In genomic region chr9:123102380-123103113, GRCh38 we compare ENCODE assay signal across 10 cellular contexts.
DNase-seq lines count a peak whose midpoint lies in the region; ATAC-seq, FAIRE-seq and TF ChIP-seq lines count a peak whose summit lies in the region.
"Had no signal": no experiment of that assay in that cellular context is flagged by ENCODE, and none has a peak within 500 bp of the region (broad histone marks: within the 10 kb centered on the region; RNA-seq: fewer than 3 reads in every experiment).

No MANE protein-coding gene starts in this region.

- no peak for FAIRE-seq in frontal cortex (lab: Jason Lieb, UNC)

- peaks cover 0 to 2% (median 0%) of the 10 kb centered on the region in 4 donors for H3K4me1 Mint-ChIP-seq in CD4-positive, alpha-beta memory T cell
- no peaks in the 10 kb centered on the region for H3K4me1 Mint-ChIP-seq in activated CD8-positive, alpha-beta memory T cell treated with anti-CD3 and anti-CD28 coated beads, Interleukin-2, amount 10 ng/mL, durations not matched to agents 7 days and 5 days

- no peak overlapping the region for H3K27ac ChIP-seq in CD4-positive, alpha-beta memory T cell (ENCODE audit: low read depth, low read length)
- H3K27ac ChIP-seq in lower lobe of right lung (no peak overlapping the region), adrenal gland (no peak overlapping the region)
- H3K27ac ChIP-seq: parathyroid adenoma had no signal

- CTCF ChIA-PET in CD4-positive, alpha-beta memory T cell (lab: Charles Lee; ENCODE audit: partially characterized antibody) = interaction anchor here (1.1 to 4.2 kb wide), 4 partner anchors 9 to 252 kb away, joined by 3 to 41 read pairs (median 5); no protein-coding TSS in a partner anchor
- CTCF ChIA-PET in activated CD8-positive, alpha-beta memory T cell treated with anti-CD3 and anti-CD28 coated beads, Interleukin-2, amount 10 ng/mL, durations not matched to agents 7 days and 5 days (lab: Charles Lee) = interaction anchor here (1.2 to 3.5 kb wide), 6 partner anchors 10 to 252 kb away, joined by 3 to 20 read pairs (median 5); no protein-coding TSS in a partner anchor

- H3K9me3 Mint-ChIP-seq in CD4-positive, alpha-beta memory T cell = peaks cover 0 to 2% (median 0%) of the 10 kb centered on the region in 8 donors
- no peaks in the 10 kb centered on the region for H3K9me3 Mint-ChIP-seq in activated CD8-positive, alpha-beta memory T cell treated with anti-CD3 and anti-CD28 coated beads, Interleukin-2, amount 10 ng/mL, durations not matched to agents 7 days and 5 days (ENCODE audit: low read depth)

- peak; percentile 27 to 48 for ATAC-seq in lower lobe of right lung
- ATAC-seq in activated CD8-positive, alpha-beta memory T cell treated with anti-CD3 and anti-CD28 coated beads, Interleukin-2, amount 10 ng/mL, durations not matched to agents 7 days and 5 days = no peak

- intact Hi-C loops in CD4-positive, alpha-beta memory T cell (cut with micrococcal nuclease) = loop anchor here (2.0 kb wide), 1 partner anchor 248 kb away; no protein-coding TSS in a partner anchor
- intact Hi-C loops in lower lobe of right lung (cut with DNase I) (no loop called here), adrenal gland (cut with DNase I) (no loop called here)

- H3K36me3 ChIP-seq in CD4-positive, alpha-beta memory T cell (ENCODE audit: insufficient read depth, low read length) = peaks cover 46% of the 10 kb centered on the region
- H3K36me3 ChIP-seq in lower lobe of right lung (peaks cover 95% of the 10 kb centered on the region), adrenal gland (replicated peaks in 1 of 2) (peaks cover 0 to 59% of the 10 kb centered on the region in 2 donors)

- DNase-seq in CD4-positive, alpha-beta memory T cell = no peak
- DNase-seq in cardiac fibroblast (ENCODE audit: low read depth in 2 of 2) = peak in 1 of 2 donors; percentile 18
- no peak for DNase-seq in lower lobe of right lung
- DNase-seq in activated CD8-positive, alpha-beta memory T cell treated with anti-CD3 and anti-CD28 coated beads, Interleukin-2, amount 10 ng/mL, durations not matched to agents 7 days and 5 days = no peak
- DNase-seq in frontal cortex (ENCODE audit: low spot score in 2 of 2) = no peak
- DNase-seq in islet precursor cell = no peak
- no peak for DNase-seq in adrenal gland
- DNase-seq: activated CD4-positive, alpha-beta T cell treated with anti-CD3 and anti-CD28 coated beads, Interleukin-2, amount 50 U/mL, for 1 hour had no signal

- no peak overlapping the region for H3K4me3 ChIP-seq in CD4-positive, alpha-beta memory T cell (ENCODE audit: low read length in 2 of 2)
- H3K4me3 ChIP-seq in cardiac fibroblast (replicated peaks in 1 of 2; ENCODE audit: low read depth in 2 of 2, low read length in 2 of 2) (no peak overlapping the region), lower lobe of right lung (no peak overlapping the region), adrenal gland (no peak overlapping the region)

- POLR2A ChIA-PET in CD4-positive, alpha-beta memory T cell (lab: Charles Lee; ENCODE audit: partially characterized antibody) = interaction anchor here (1.2 kb wide), 1 partner anchor 11 kb away, joined by 3 read pairs; no protein-coding TSS in a partner anchor

- no peak for TF ChIP-seq POLR2A in adrenal gland (IDR thresholded peaks at IDR 0.05)

- peak overlapping the region in 1 of 8 donors; percentile 44 for H3K4me3 Mint-ChIP-seq in CD4-positive, alpha-beta memory T cell
- H3K4me3 Mint-ChIP-seq in activated CD8-positive, alpha-beta memory T cell treated with anti-CD3 and anti-CD28 coated beads, Interleukin-2, amount 10 ng/mL, durations not matched to agents 7 days and 5 days = no peak overlapping the region

- H3K27me3 ChIP-seq in CD4-positive, alpha-beta memory T cell (ENCODE audit: insufficient read depth, low read length) = no peaks in the 10 kb centered on the region
- H3K27me3 ChIP-seq in lower lobe of right lung (ENCODE audit: low read depth) (no peaks in the 10 kb centered on the region), adrenal gland (no peaks in the 10 kb centered on the region)

- peak; percentile 17 for TF ChIP-seq CTCF in cardiac fibroblast (IDR thresholded peaks at IDR 0.05; ENCODE audit: low read depth, low read length)
- TF ChIP-seq CTCF in lower lobe of right lung (IDR thresholded peaks at IDR 0.05) = peak; percentile 13
- no peak for TF ChIP-seq CTCF in adrenal gland (IDR thresholded peaks at IDR 0.05)

- H3K36me3 Mint-ChIP-seq in CD4-positive, alpha-beta memory T cell = peaks cover 29 to 68% of the 10 kb centered on the region in 2 donors
- H3K36me3 Mint-ChIP-seq in activated CD8-positive, alpha-beta memory T cell treated with anti-CD3 and anti-CD28 coated beads, Interleukin-2, amount 10 ng/mL, durations not matched to agents 7 days and 5 days = peaks cover 6% of the 10 kb centered on the region

- H3K4me1 ChIP-seq in CD4-positive, alpha-beta memory T cell (ENCODE audit: insufficient read depth, low read length) = no peaks in the 10 kb centered on the region
- H3K4me1 ChIP-seq in lower lobe of right lung (no peaks in the 10 kb centered on the region), adrenal gland (replicated peaks in 1 of 2) (no peaks in the 10 kb centered on the region)
- H3K4me1 ChIP-seq: parathyroid adenoma had no signal

- H3K9me3 ChIP-seq in CD4-positive, alpha-beta memory T cell (ENCODE audit: control insufficient read depth in 1 of 2, low read length in 2 of 2) = no peaks in the 10 kb centered on the region
- H3K9me3 ChIP-seq in lower lobe of right lung = no peaks in the 10 kb centered on the region
- H3K9me3 ChIP-seq in adrenal gland (replicated peaks in 1 of 3) = no peaks in the 10 kb centered on the region

- TF ChIP-seq EP300 in Ishikawa (IDR thresholded peaks at IDR 0.05; ENCODE audit: borderline replicate concordance) = no peak

- TF ChIP-seq RAD21 in Ishikawa (IDR thresholded peaks at IDR 0.05; ENCODE audit: low read depth) = 0 out of 2 replicates have a peak, but pooled peaks have one; percentile 7

- 92 to 96% (median 95%) methylated on average over 3 of the region's 3 CpGs for WGBS in adrenal gland, 4 donors

- H3K27ac Mint-ChIP-seq in CD4-positive, alpha-beta memory T cell = peak overlapping the region in 4 of 7 donors; percentile 3 to 92 (median 48)
- H3K27ac Mint-ChIP-seq in activated CD8-positive, alpha-beta memory T cell treated with anti-CD3 and anti-CD28 coated beads, Interleukin-2, amount 10 ng/mL, durations not matched to agents 7 days and 5 days = no peak overlapping the region

- H3K27me3 Mint-ChIP-seq in CD4-positive, alpha-beta memory T cell = no peaks in the 10 kb centered on the region
- no peaks in the 10 kb centered on the region for H3K27me3 Mint-ChIP-seq in activated CD8-positive, alpha-beta memory T cell treated with anti-CD3 and anti-CD28 coated beads, Interleukin-2, amount 10 ng/mL, durations not matched to agents 7 days and 5 days

TF ChIP-seq in Ishikawa, 13 proteins besides CTCF, POLR2A, EP300 and RAD21:
- TF ChIP-seq CREB1 (IDR thresholded peaks at IDR 0.05; ENCODE audit: low read depth) = no peak
- TF ChIP-seq FOXM1 (IDR thresholded peaks at IDR 0.05; ENCODE audit: borderline replicate concordance, low read depth) = no peak
- TF ChIP-seq ZBTB7A (IDR thresholded peaks at IDR 0.05; ENCODE audit: low read depth) = no peak
- no peak for TF ChIP-seq YY1 (IDR thresholded peaks at IDR 0.05; ENCODE audit: low read depth)
- TF ChIP-seq NFIC (IDR thresholded peaks at IDR 0.05) = no peak
- no peak for TF ChIP-seq MAX (IDR thresholded peaks at IDR 0.05)
- TF ChIP-seq TAF1 (IDR thresholded peaks at IDR 0.05; ENCODE audit: low read depth) = no peak
- TF ChIP-seq TCF12 (IDR thresholded peaks at IDR 0.05; ENCODE audit: low read depth) = no peak
- TF ChIP-seq TEAD4 (IDR thresholded peaks at IDR 0.05) = no peak
- no peak for TF ChIP-seq REST (IDR thresholded peaks at IDR 0.05; ENCODE audit: low read depth)
- TF ChIP-seq CEBPB (IDR thresholded peaks at IDR 0.05) = no peak
- no peak for TF ChIP-seq EGR1 (IDR thresholded peaks at IDR 0.05)
- no peak for TF ChIP-seq USF1 (IDR thresholded peaks at IDR 0.05)

Comparison
In these comparisons a context has a peak if more than half of its experiments do, and no peak if none do; other contexts are left out.
1. CTCF ChIP-seq: peak in cardiac fibroblast (single experiment) and lower lobe of right lung (single experiment); none in adrenal gland (0 of 6).